ENCODE assay signal across 1 cellular context in the genomic region with DNA sequence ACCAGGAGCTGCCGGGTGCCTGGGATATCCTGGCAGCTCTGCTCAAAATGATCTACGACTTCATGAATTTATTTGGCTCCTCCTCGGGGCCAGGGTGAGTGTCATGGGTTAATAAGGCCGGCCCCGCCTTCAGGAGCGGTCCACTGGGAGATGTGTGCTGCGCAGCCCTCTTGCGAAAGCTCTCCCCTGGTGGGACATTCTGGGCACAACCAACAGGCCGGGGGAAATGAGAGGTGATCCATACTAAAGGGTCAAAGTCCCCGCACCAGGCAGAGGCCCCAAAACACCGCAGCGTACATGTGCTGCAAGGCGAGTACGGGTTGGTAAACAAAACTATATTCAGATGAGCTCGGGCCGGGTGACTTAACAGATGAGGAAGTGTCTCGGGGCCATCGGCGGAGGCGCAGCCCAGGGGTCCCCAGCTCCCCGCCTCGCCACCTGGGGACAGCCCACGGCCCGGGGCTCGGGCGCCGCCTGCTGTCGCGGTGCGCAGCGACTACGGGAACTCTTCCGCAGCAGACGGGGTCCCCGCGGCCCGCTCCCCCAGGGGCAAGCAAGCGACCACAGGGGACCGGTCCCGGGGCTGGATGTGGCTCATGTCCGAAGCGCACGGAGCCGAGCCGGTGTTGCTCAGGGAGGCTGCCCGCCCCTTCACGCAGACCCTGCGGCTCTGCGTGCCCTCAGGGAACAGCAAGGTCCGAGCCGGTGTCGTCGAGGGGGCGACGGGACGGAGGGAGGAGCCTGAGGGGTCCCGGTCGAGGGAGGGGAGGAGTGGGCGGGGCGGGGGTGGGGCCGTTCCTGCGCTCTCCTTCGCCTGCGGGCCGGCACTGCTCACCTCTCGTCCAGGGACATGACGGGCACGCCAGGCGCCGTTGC.
A peak's percentile ranks its signal among the peaks of the same experiment; 100 is the strongest.
TF ChIP-seq lines count a peak whose summit lies in the region.

A gene with protein sequence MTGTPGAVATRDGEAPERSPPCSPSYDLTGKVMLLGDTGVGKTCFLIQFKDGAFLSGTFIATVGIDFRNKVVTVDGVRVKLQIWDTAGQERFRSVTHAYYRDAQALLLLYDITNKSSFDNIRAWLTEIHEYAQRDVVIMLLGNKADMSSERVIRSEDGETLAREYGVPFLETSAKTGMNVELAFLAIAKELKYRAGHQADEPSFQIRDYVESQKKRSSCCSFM (plus strand): TSS at position 834 of the 876 bp plus-strand sequence. CDS start 17 bp downstream, at position 851.

TF ChIP-seq in K562, 482 proteins besides CTCF, POLR2A, EP300 and RAD21 (continued from another document):
- TF ChIP-seq, protein P1, sequence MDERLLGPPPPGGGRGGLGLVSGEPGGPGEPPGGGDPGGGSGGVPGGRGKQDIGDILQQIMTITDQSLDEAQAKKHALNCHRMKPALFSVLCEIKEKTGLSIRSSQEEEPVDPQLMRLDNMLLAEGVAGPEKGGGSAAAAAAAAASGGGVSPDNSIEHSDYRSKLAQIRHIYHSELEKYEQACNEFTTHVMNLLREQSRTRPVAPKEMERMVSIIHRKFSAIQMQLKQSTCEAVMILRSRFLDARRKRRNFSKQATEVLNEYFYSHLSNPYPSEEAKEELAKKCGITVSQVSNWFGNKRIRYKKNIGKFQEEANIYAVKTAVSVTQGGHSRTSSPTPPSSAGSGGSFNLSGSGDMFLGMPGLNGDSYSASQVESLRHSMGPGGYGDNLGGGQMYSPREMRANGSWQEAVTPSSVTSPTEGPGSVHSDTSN (CRISPR knock-in tag; IDR thresholded peaks at IDR 0.05; ENCODE audit: low read depth), result no peak
- TF ChIP-seq, protein P1 (tag; conservative IDR thresholded peaks at IDR 0.05; ENCODE audit: low read depth), result peak; percentile 64
- TF ChIP-seq NR4A1 (CRISPR knock-in tag; IDR thresholded peaks at IDR 0.05) (no peak), NR4A1 (tag; IDR thresholded peaks at IDR 0.05) (no peak), ZNF347 (CRISPR knock-in tag; IDR thresholded peaks at IDR 0.05; ENCODE audit: low read depth) (no peak), ZNF57 (CRISPR knock-in tag; IDR thresholded peaks at IDR 0.05) (no peak), ZNF778 (CRISPR knock-in tag; IDR thresholded peaks at IDR 0.05) (no peak), NCOA6 (IDR thresholded peaks at IDR 0.05) (peak; percentile 78), ZBTB17 (CRISPR knock-in tag; IDR thresholded peaks at IDR 0.05) (0 out of 2 replicates have a peak, but pooled peaks have one; percentile 20), LEF1 (IDR thresholded peaks at IDR 0.05) (no peak), MIER1 (IDR thresholded peaks at IDR 0.05; ENCODE audit: low read depth) (no peak), CBFA2T2 (conservative IDR thresholded peaks at IDR 0.05) (no peak), ZNF589 (CRISPR knock-in tag; IDR thresholded peaks at IDR 0.05; ENCODE audit: low read depth) (no peak), C11orf30 (IDR thresholded peaks at IDR 0.05; ENCODE audit: low read depth) (no peak), ZNF324 (CRISPR knock-in tag; IDR thresholded peaks at IDR 0.05) (no peak), SLC30A9 (CRISPR knock-in tag; IDR thresholded peaks at IDR 0.05) (no peak), DDX20 (tag; IDR thresholded peaks at IDR 0.05; ENCODE audit: low read depth) (no peak), ZC3H4 (CRISPR knock-in tag; IDR thresholded peaks at IDR 0.05; ENCODE audit: borderline replicate concordance) (no peak), NRF1 (conservative IDR thresholded peaks at IDR 0.05 in 1 of 2, IDR thresholded peaks at IDR 0.05 in 1 of 2) (peak; percentile 62 to 64), COPS2 (conservative IDR thresholded peaks at IDR 0.05) (no peak), ZNF830 (CRISPR knock-in tag; IDR thresholded peaks at IDR 0.05) (no peak), ZBTB7A (IDR thresholded peaks at IDR 0.05; ENCODE audit: borderline replicate concordance, control insufficient read depth, low read depth, low read length) (peak; percentile 59; the same call in 1 of the 2 replicates), CEBPB (tag; IDR thresholded peaks at IDR 0.05) (peak; percentile 69), NFIC (IDR thresholded peaks at IDR 0.05) (peak; percentile 52)
- TF ChIP-seq, protein P2, sequence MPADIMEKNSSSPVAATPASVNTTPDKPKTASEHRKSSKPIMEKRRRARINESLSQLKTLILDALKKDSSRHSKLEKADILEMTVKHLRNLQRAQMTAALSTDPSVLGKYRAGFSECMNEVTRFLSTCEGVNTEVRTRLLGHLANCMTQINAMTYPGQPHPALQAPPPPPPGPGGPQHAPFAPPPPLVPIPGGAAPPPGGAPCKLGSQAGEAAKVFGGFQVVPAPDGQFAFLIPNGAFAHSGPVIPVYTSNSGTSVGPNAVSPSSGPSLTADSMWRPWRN (IDR thresholded peaks at IDR 0.05; ENCODE audit: low read depth), result no peak
- TF ChIP-seq, protein P3, sequence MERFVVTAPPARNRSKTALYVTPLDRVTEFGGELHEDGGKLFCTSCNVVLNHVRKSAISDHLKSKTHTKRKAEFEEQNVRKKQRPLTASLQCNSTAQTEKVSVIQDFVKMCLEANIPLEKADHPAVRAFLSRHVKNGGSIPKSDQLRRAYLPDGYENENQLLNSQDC (CRISPR knock-in tag; IDR thresholded peaks at IDR 0.05), result no peak
- TF ChIP-seq, protein P4, sequence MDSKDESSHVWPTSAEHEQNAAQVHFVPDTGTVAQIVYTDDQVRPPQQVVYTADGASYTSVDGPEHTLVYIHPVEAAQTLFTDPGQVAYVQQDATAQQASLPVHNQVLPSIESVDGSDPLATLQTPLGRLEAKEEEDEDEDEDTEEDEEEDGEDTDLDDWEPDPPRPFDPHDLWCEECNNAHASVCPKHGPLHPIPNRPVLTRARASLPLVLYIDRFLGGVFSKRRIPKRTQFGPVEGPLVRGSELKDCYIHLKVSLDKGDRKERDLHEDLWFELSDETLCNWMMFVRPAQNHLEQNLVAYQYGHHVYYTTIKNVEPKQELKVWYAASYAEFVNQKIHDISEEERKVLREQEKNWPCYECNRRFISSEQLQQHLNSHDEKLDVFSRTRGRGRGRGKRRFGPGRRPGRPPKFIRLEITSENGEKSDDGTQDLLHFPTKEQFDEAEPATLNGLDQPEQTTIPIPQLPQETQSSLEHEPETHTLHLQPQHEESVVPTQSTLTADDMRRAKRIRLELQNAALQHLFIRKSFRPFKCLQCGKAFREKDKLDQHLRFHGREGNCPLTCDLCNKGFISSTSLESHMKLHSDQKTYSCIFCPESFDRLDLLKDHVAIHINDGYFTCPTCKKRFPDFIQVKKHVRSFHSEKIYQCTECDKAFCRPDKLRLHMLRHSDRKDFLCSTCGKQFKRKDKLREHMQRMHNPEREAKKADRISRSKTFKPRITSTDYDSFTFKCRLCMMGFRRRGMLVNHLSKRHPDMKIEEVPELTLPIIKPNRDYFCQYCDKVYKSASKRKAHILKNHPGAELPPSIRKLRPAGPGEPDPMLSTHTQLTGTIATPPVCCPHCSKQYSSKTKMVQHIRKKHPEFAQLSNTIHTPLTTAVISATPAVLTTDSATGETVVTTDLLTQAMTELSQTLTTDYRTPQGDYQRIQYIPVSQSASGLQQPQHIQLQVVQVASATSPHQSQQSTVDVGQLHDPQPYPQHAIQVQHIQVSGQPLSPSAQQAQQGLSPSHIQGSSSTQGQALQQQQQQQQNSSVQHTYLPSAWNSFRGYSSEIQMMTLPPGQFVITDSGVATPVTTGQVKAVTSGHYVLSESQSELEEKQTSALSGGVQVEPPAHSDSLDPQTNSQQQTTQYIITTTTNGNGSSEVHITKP (IDR thresholded peaks at IDR 0.05; ENCODE audit: partially characterized antibody), result peak; percentile 81
- TF ChIP-seq, protein P5, sequence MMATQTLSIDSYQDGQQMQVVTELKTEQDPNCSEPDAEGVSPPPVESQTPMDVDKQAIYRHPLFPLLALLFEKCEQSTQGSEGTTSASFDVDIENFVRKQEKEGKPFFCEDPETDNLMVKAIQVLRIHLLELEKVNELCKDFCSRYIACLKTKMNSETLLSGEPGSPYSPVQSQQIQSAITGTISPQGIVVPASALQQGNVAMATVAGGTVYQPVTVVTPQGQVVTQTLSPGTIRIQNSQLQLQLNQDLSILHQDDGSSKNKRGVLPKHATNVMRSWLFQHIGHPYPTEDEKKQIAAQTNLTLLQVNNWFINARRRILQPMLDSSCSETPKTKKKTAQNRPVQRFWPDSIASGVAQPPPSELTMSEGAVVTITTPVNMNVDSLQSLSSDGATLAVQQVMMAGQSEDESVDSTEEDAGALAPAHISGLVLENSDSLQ (IDR thresholded peaks at IDR 0.05), result peak; percentile 66
- TF ChIP-seq, protein P6, sequence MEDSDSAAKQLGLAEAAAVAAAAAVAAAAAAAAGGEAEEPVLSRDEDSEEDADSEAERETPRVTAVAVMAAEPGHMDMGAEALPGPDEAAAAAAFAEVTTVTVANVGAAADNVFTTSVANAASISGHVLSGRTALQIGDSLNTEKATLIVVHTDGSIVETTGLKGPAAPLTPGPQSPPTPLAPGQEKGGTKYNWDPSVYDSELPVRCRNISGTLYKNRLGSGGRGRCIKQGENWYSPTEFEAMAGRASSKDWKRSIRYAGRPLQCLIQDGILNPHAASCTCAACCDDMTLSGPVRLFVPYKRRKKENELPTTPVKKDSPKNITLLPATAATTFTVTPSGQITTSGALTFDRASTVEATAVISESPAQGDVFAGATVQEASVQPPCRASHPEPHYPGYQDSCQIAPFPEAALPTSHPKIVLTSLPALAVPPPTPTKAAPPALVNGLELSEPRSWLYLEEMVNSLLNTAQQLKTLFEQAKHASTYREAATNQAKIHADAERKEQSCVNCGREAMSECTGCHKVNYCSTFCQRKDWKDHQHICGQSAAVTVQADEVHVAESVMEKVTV (CRISPR knock-in tag; IDR thresholded peaks at IDR 0.05), result peak; percentile 57
TF ChIP-seq in K562: peak in this region for 16.
